8 cellular contexts compared by ENCODE assay signal in the genomic region with DNA sequence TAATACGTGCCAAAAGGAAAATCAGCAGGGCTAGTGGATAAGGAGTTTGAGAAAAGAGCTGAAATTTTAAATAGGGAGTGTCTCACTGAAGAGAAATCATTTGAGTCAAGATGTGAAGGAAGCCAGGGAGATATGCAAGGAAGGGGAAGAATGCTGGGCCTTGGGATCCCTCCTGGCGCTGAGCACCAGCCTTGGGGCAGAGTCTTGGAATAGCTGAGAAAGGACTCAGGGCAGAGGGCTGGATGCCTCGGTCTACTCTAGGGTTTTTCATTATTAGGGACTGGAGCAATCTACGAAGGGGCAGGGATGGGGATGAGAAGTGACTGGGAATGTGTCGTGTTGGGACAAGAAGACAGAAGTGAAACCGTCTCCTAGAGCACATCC. TPM values are rescaled to one million over a fixed set of nuclear protein-coding genes. Genes with fewer than 3 reads are reported as not detected.
A peak's percentile ranks its signal among the peaks of the same experiment; 100 is the strongest.
DNase-seq lines count a peak whose midpoint lies in the region; ATAC-seq and TF ChIP-seq lines count a peak whose summit lies in the region.

No MANE protein-coding gene starts in this region.

- H4K20me1 ChIP-seq in SU-DHL-6 (ENCODE audit: low read depth, low read length) = peaks cover 4% of the 10 kb centered on the region; the same call in 1 of the 2 replicates

- peak overlapping the region; percentile 83 for H3K4me3 ChIP-seq in GM12875 (ENCODE audit: low read depth, low read length)
- H3K4me3 ChIP-seq in SU-DHL-6 (ENCODE audit: insufficient read depth, low read length, poor library complexity, severe bottlenecking) = peak overlapping the region; percentile 98
- peak overlapping the region; percentile 55 to 70 (median 59) for H3K4me3 ChIP-seq in gastrocnemius medialis
- H3K4me3 ChIP-seq in aorta (ENCODE audit: low read length in 2 of 2) = peak overlapping the region in 1 of 2 donors; percentile 27

- no peak for DNase-seq in glutamatergic neuron
- DNase-seq in gastrocnemius medialis = no peak
- no peak for DNase-seq in stimulated activated CD8-positive, alpha-beta memory T cell treated with anti-CD3 and anti-CD28 coated beads, Interleukin-4, amount 100 ng/mL, for 48 hours
- DNase-seq in aorta = no peak
- no peak for DNase-seq in SKM-1 treated with dmso at 0.1 percent for 144 hours (lab: John Stamatoyannopoulos, UW; ENCODE audit: unreplicated experiment)
- no peak for DNase-seq in OCI-M1 (lab: John Stamatoyannopoulos, UW)

- peaks cover 5% of the 10 kb centered on the region for H3K27me3 Mint-ChIP-seq in glutamatergic neuron (ENCODE audit: unreplicated experiment)

- peak overlapping the region; percentile 65 for H2AFZ ChIP-seq in SU-DHL-6 (ENCODE audit: low read depth, low read length, severe bottlenecking)

- intact Hi-C loops in gastrocnemius medialis (cut with DNase I; ENCODE audit: low total_unique reads) = no loop called here
- intact Hi-C loops in aorta (cut with DNase I) = no loop called here

- H3K4me1 Mint-ChIP-seq in glutamatergic neuron (ENCODE audit: low read depth, unreplicated experiment) = peaks cover 2% of the 10 kb centered on the region

- peak overlapping the region; percentile 97 for H3K9ac ChIP-seq in SU-DHL-6 (ENCODE audit: low read length)

- H3F3A ChIP-seq in SU-DHL-6 (ENCODE audit: insufficient read depth) = peaks cover 18% of the 10 kb centered on the region

- peak overlapping the region; percentile 34 for H3K27ac Mint-ChIP-seq in glutamatergic neuron (ENCODE audit: unreplicated experiment)

- no peaks in the 10 kb centered on the region for H3K9me3 Mint-ChIP-seq in glutamatergic neuron (ENCODE audit: unreplicated experiment)

- peaks cover 35% of the 10 kb centered on the region for H3K36me3 ChIP-seq in SU-DHL-6 (ENCODE audit: low read length)
- H3K36me3 ChIP-seq in gastrocnemius medialis = no peaks in the 10 kb centered on the region
- H3K36me3 ChIP-seq in aorta (ENCODE audit: control insufficient read depth in 1 of 2, insufficient read depth in 2 of 2, low read length in 1 of 2) = no peaks in the 10 kb centered on the region

- ATAC-seq in gastrocnemius medialis (no peak), aorta (ENCODE audit: low FRiP score) (no peak)

- peak overlapping the region; percentile 96 for H3K4me3 Mint-ChIP-seq in glutamatergic neuron (ENCODE audit: unreplicated experiment)

- H3K79me2 ChIP-seq in SU-DHL-6 (ENCODE audit: insufficient read depth, low read length) = peaks cover 50% of the 10 kb centered on the region

- H3K27me3 ChIP-seq in SU-DHL-6 (ENCODE audit: low read length) (no peaks in the 10 kb centered on the region), gastrocnemius medialis (no peaks in the 10 kb centered on the region), aorta (ENCODE audit: control insufficient read depth in 1 of 2, insufficient read depth in 2 of 2, low read length in 1 of 2) (no peaks in the 10 kb centered on the region)

- TF ChIP-seq POLR2A in gastrocnemius medialis (IDR thresholded peaks at IDR 0.05) = no peak

- WGBS in aorta, 2 donors = 6 to 8% methylated on average over 6 of the region's 6 CpGs

- in situ Hi-C loops in gastrocnemius medialis (cut with MboI; ENCODE audit: low sequenced_read_pairs in 4 of 4) = no loop called here

- peaks cover 0 to 7% of the 10 kb centered on the region in 2 donors for H3K4me1 ChIP-seq in gastrocnemius medialis
- H3K4me1 ChIP-seq in aorta (ENCODE audit: control insufficient read depth in 1 of 2, insufficient read depth in 2 of 2, low read length in 2 of 2) = no peaks in the 10 kb centered on the region

- no peaks in the 10 kb centered on the region for H3K36me3 Mint-ChIP-seq in glutamatergic neuron (ENCODE audit: unreplicated experiment)

- TF ChIP-seq CTCF in GM12875 (IDR thresholded peaks at IDR 0.05; ENCODE audit: borderline replicate concordance, insufficient read depth, low read depth, low read length) (no peak), SU-DHL-6 (IDR thresholded peaks at IDR 0.05; ENCODE audit: insufficient read depth, low read length, poor library complexity, severe bottlenecking) (no peak), glutamatergic neuron (IDR thresholded peaks at IDR 0.05; ENCODE audit: partially characterized antibody, unreplicated experiment) (no peak), gastrocnemius medialis (IDR thresholded peaks at IDR 0.05 in 4 of 5, conservative IDR thresholded peaks at IDR 0.05 in 1 of 5) (no peak)

- peak overlapping the region; percentile 95 for H3K4me2 ChIP-seq in SU-DHL-6 (ENCODE audit: low read depth, low read length, poor library complexity, severe bottlenecking)

- H3K9me3 ChIP-seq in SU-DHL-6 (ENCODE audit: insufficient read depth, low read length) = no peaks in the 10 kb centered on the region
- no peaks in the 10 kb centered on the region for H3K9me3 ChIP-seq in gastrocnemius medialis
- no peaks in the 10 kb centered on the region for H3K9me3 ChIP-seq in aorta (ENCODE audit: control insufficient read depth, low read length)

- H3K9me2 ChIP-seq in SU-DHL-6 (replicated peaks; ENCODE audit: insufficient read depth, low read length) = no peaks in the 10 kb centered on the region

- H3K27ac ChIP-seq in SU-DHL-6 (ENCODE audit: low read depth, low read length) (peak overlapping the region; percentile 63), gastrocnemius medialis (no peak overlapping the region), aorta (ENCODE audit: low read depth in 1 of 2, low read length in 2 of 2) (no peak overlapping the region)

RNA-seq across cellular contexts. Expression of gene ZWINT, which starts 0.5 kb away (rescaled TPM):
- 11.6 TPM for total RNA-seq in glutamatergic neuron (ENCODE audit: unreplicated experiment)
- total RNA-seq in gastrocnemius medialis = 1 to 10 TPM in 1 of 4 donors, under 1 TPM in 1, not detected in 2; 0.98 to 1.2 TPM
- total RNA-seq in aorta = 1 to 10 TPM; 1.8 to 2.9 TPM
- 1 to 10 TPM in 1 of 2 donors, under 1 TPM in 1; 0.92 to 1.4 TPM for polyA plus RNA-seq in aorta
